ENCODE assay signal across 8 cellular contexts in genomic region chr1:47436979-47437517, GRCh38. TPM values are rescaled to one million over a fixed set of nuclear protein-coding genes. Genes with fewer than 3 reads are reported as not detected.
DNase-seq lines count a peak whose midpoint lies in the region; ATAC-seq and TF ChIP-seq lines count a peak whose summit lies in the region.

No MANE protein-coding gene starts in this region.

- TF ChIP-seq CTCF in lower lobe of right lung (IDR thresholded peaks at IDR 0.05) (no peak), upper lobe of right lung (IDR thresholded peaks at IDR 0.05) (no peak)

- ATAC-seq in HG02571 (IDR thresholded peaks at IDR 0.05; ENCODE audit: unreplicated experiment) (peak; percentile 28), lower lobe of right lung (peak; percentile 7 to 43), upper lobe of right lung (peak; percentile 5)

- H3K36me3 ChIP-seq in lower lobe of right lung (no peaks in the 10 kb centered on the region), upper lobe of right lung (no peaks in the 10 kb centered on the region)

- H3K27ac ChIP-seq in lower lobe of right lung (peak overlapping the region; percentile 87), upper lobe of right lung (peak overlapping the region; percentile 83)

- H3K27me3 ChIP-seq in lower lobe of right lung (ENCODE audit: low read depth) (peaks cover 68% of the 10 kb centered on the region), upper lobe of right lung (peaks cover 70% of the 10 kb centered on the region)

- H3K4me1 ChIP-seq in lower lobe of right lung (peaks cover 44% of the 10 kb centered on the region), upper lobe of right lung (peaks cover 37% of the 10 kb centered on the region)

- no peaks in the 10 kb centered on the region for H3K9me3 ChIP-seq in lower lobe of right lung
- no peaks in the 10 kb centered on the region for H3K9me3 ChIP-seq in upper lobe of right lung

- DNase-seq in stimulated activated CD4-positive, alpha-beta T cell treated with anti-CD3 and anti-CD28 coated beads, Interleukin-15, amount 100 ng/mL, for 24 hours = peak; percentile 51
- DNase-seq in stimulated activated CD4-positive, alpha-beta T cell treated with anti-CD3 and anti-CD28 coated beads, Interleukin-4, amount 100 ng/mL, for 1 hour = no peak
- DNase-seq in NCI-H1694 treated with DMSO at 0.1 percent for 48 hours (lab: John Stamatoyannopoulos, UW) (peak; percentile 21), cerebellar cortex (ENCODE audit: low spot score) (peak; percentile 14), lower lobe of right lung (no peak), upper lobe of right lung (no peak), SHP77 (lab: John Stamatoyannopoulos, UW) (no peak)

- intact Hi-C loops in lower lobe of right lung (cut with DNase I) (no loop called here), upper lobe of right lung (cut with DNase I) (loop anchor here (5.0 kb wide), 1 partner anchor 275 kb away; no protein-coding TSS in a partner anchor)

- H3K4me3 ChIP-seq in lower lobe of right lung = peak overlapping the region; percentile 81
- H3K4me3 ChIP-seq in upper lobe of right lung = peak overlapping the region; percentile 71

RNA-seq across cellular contexts. Expression of gene FOXD2, which starts 0.8 kb away (rescaled TPM):
- total RNA-seq in lower lobe of right lung = 0.44 TPM
- total RNA-seq in upper lobe of right lung = 0.35 TPM

RNA-seq across cellular contexts. Expression of gene FOXE3, which starts 21.0 kb away (rescaled TPM):
- total RNA-seq in lower lobe of right lung (not detected), upper lobe of right lung (not detected)

Comparison
In these comparisons a context has a peak if more than half of its experiments do, and no peak if none do; other contexts are left out.
1. DNase-seq: peak in stimulated activated CD4-positive, alpha-beta T cell treated with anti-CD3 and anti-CD28 coated beads, Interleukin-15, amount 100 ng/mL, for 24 hours (single experiment), NCI-H1694 treated with DMSO at 0.1 percent for 48 hours (single experiment) and cerebellar cortex (single experiment); none in stimulated activated CD4-positive, alpha-beta T cell treated with anti-CD3 and anti-CD28 coated beads, Interleukin-4, amount 100 ng/mL, for 1 hour (single experiment), lower lobe of right lung (single experiment), upper lobe of right lung (single experiment) and SHP77 (0 of 2).
2. Peak in every context shown above with its lines, with median percentiles within 50 percentile points of each other: ATAC-seq.